29 cellular contexts compared by ENCODE assay signal in genomic region chr13:113663934-113664333, GRCh38. TPM values are rescaled to one million over a fixed set of nuclear protein-coding genes. Genes with fewer than 3 reads are reported as not detected.
A peak's percentile ranks its signal among the peaks of the same experiment; 100 is the strongest.
DNase-seq lines count a peak whose midpoint lies in the region; ATAC-seq, FAIRE-seq and TF ChIP-seq lines count a peak whose summit lies in the region.
"Had no signal": no experiment of that assay in that cellular context is flagged by ENCODE, and none has a peak within 500 bp of the region (broad histone marks: within the 10 kb centered on the region; RNA-seq: fewer than 3 reads in every experiment).

No MANE protein-coding gene starts in this region.

- no peak overlapping the region for H2AFZ ChIP-seq in HepG2 (ENCODE audit: low read length)
- H2AFZ ChIP-seq: PC-9 had no signal

- CTCF ChIA-PET in HepG2 (lab: Yijun Ruan, JAX; ENCODE audit: low intra/inter-chr PET ratio, low total read pairs), result no interaction called here

- H3K4me1 ChIP-seq in Peyer's patch (no peaks in the 10 kb centered on the region), HepG2 (ENCODE audit: insufficient read depth, low read length) (peaks cover 9% of the 10 kb centered on the region), transverse colon (peaks cover 0 to 13% (median 2%) of the 10 kb centered on the region in 4 donors)
- H3K4me1 ChIP-seq in effector memory CD4-positive, alpha-beta T cell (ENCODE audit: control insufficient read depth, insufficient read depth, low read length, poor library complexity, severe bottlenecking), result no peaks in the 10 kb centered on the region
- H3K4me1 ChIP-seq: A549, foreskin keratinocyte, left lung, right atrium auricular region, tibial artery had no signal

- no peak for ATAC-seq in activated T-cell treated with anti-CD3 and anti-CD28 coated beads, Interleukin-2, amount 50 U/mL, for 4 hours
- peak; percentile 25; the same call in 2 of the 3 replicates for ATAC-seq in HepG2
- ATAC-seq in HG02571 (IDR thresholded peaks at IDR 0.05; ENCODE audit: unreplicated experiment), result no peak
- ATAC-seq: foreskin keratinocyte, GM12878 had no signal

- no peaks in the 10 kb centered on the region for H3K79me2 ChIP-seq in HepG2 (ENCODE audit: insufficient read depth, low read length)

- H3K4me3 ChIP-seq in Peyer's patch (no peak overlapping the region), HepG2 (replicated peaks in 1 of 3; ENCODE audit: insufficient read depth in 1 of 3, low read depth in 2 of 3, low read length in 3 of 3) (no peak overlapping the region), transverse colon (no peak overlapping the region)
- no peak overlapping the region for H3K4me3 ChIP-seq in effector memory CD4-positive, alpha-beta T cell (ENCODE audit: insufficient read depth, low read depth, low read length, poor library complexity, severe bottlenecking)
- H3K4me3 ChIP-seq: A549, GM12878, left lung, ovary, PC-9, right atrium auricular region, tibial artery had no signal

- no peaks in the 10 kb centered on the region for H3K4me1 Mint-ChIP-seq in activated T-cell treated with anti-CD3 and anti-CD28 coated beads, Interleukin-2, amount 50 U/mL, for 24 hours (ENCODE audit: low read depth)
- no peaks in the 10 kb centered on the region for H3K4me1 Mint-ChIP-seq in activated T-cell treated with anti-CD3 and anti-CD28 coated beads, Interleukin-2, amount 50 U/mL, for 4 hours (ENCODE audit: low read depth)
- H3K4me1 Mint-ChIP-seq: mesothelial cell of epicardium had no signal

- no peak overlapping the region for H3K9ac ChIP-seq in HepG2 (ENCODE audit: insufficient read depth, low read depth, low read length)

- intact Hi-C loops in HepG2 (cut with micrococcal nuclease; ENCODE audit: unreplicated experiment) (no loop called here), transverse colon (cut with DNase I; ENCODE audit: low total_unique reads) (no loop called here)

- H3K27me3 ChIP-seq in Peyer's patch, result no peaks in the 10 kb centered on the region
- H3K27me3 ChIP-seq in HepG2 (ENCODE audit: control insufficient read depth in 1 of 2, insufficient read depth in 2 of 2, low read length in 2 of 2), result peaks cover 2 to 44% of the 10 kb centered on the region in 2 experiments; a peak in 3 of 5 replicates
- H3K27me3 ChIP-seq in transverse colon, result no peaks in the 10 kb centered on the region
- H3K27me3 ChIP-seq in effector memory CD4-positive, alpha-beta T cell (replicated peaks; ENCODE audit: control insufficient read depth, insufficient read depth, low read length, poor library complexity, severe bottlenecking), result no peaks in the 10 kb centered on the region
- H3K27me3 ChIP-seq: left lung, ovary, right atrium auricular region had no signal

- H3K4me2 ChIP-seq in HepG2 (ENCODE audit: low read depth, low read length), result no peak overlapping the region
- H3K4me2 ChIP-seq: A549, PC-9 had no signal

- no peak overlapping the region for H3K27ac ChIP-seq in Peyer's patch
- H3K27ac ChIP-seq in HepG2 (ENCODE audit: extremely low read length, insufficient read depth, low read length), result no peak overlapping the region
- peak overlapping the region in 1 of 4 donors; percentile 2 for H3K27ac ChIP-seq in transverse colon
- H3K27ac ChIP-seq in effector memory CD4-positive, alpha-beta T cell (ENCODE audit: insufficient read depth, low read length, poor library complexity, severe bottlenecking), result no peak overlapping the region
- H3K27ac ChIP-seq: A549, foreskin keratinocyte, left lung, ovary, PC-9, right atrium auricular region, tibial artery had no signal

- H3K9me3 ChIP-seq in Peyer's patch (no peaks in the 10 kb centered on the region), HepG2 (ENCODE audit: low read length) (no peaks in the 10 kb centered on the region), transverse colon (peaks cover 0 to 5% of the 10 kb centered on the region in 2 donors)
- H3K9me3 ChIP-seq in effector memory CD4-positive, alpha-beta T cell (ENCODE audit: control insufficient read depth, low read length), result peaks cover 4% of the 10 kb centered on the region
- H3K9me3 ChIP-seq: ovary had no signal

- peaks cover 2% of the 10 kb centered on the region for H3K27me3 Mint-ChIP-seq in activated T-cell treated with anti-CD3 and anti-CD28 coated beads, Interleukin-2, amount 50 U/mL, for 24 hours
- peaks cover 9% of the 10 kb centered on the region for H3K27me3 Mint-ChIP-seq in activated T-cell treated with anti-CD3 and anti-CD28 coated beads, Interleukin-2, amount 50 U/mL, for 4 hours (ENCODE audit: low read depth)
- H3K27me3 Mint-ChIP-seq: stimulated activated naive CD8-positive, alpha-beta T cell treated with anti-CD3 and anti-CD28 coated beads, Interleukin-15, Interleukin-2, amounts not matched to agents 100 ng/mL and 50 ng/mL, for 24 hours had no signal

- POLR2A ChIA-PET in HepG2 (lab: Yijun Ruan, JAX), result no interaction called here

- TF ChIP-seq POLR2A in Peyer's patch (IDR thresholded peaks at IDR 0.05), result no peak
- no peak for TF ChIP-seq POLR2A in HepG2 (IDR thresholded peaks at IDR 0.05; ENCODE audit: insufficient read depth in 1 of 2, low read depth in 2 of 2, low read length in 2 of 2)
- no peak for TF ChIP-seq POLR2A in transverse colon (IDR thresholded peaks at IDR 0.05)

- 34% methylated on average over 14 of the region's 15 CpGs for WGBS in HepG2 (ENCODE audit: low lambda C conversion rate)
- 47 to 50% methylated on average over 7 to 15 of the region's 15 CpGs for WGBS in transverse colon (ENCODE audit: low coverage in 1 of 2), 2 donors

- no peak overlapping the region for H3K4me3 Mint-ChIP-seq in activated T-cell treated with anti-CD3 and anti-CD28 coated beads, Interleukin-2, amount 50 U/mL, for 24 hours
- H3K4me3 Mint-ChIP-seq in activated T-cell treated with anti-CD3 and anti-CD28 coated beads, Interleukin-2, amount 50 U/mL, for 4 hours, result no peak overlapping the region
- H3K4me3 Mint-ChIP-seq: H9; mesothelial cell of epicardium; nephron; stimulated activated naive CD8-positive, alpha-beta T cell treated with anti-CD3 and anti-CD28 coated beads, Interleukin-15, Interleukin-2, amounts not matched to agents 100 ng/mL and 50 ng/mL, for 24 hours had no signal

- peak; percentile 16 for DNase-seq in activated T-cell treated with anti-CD3 and anti-CD28 coated beads, Interleukin-2, amount 50 U/mL, for 24 hours
- no peak for DNase-seq in activated T-cell treated with anti-CD3 and anti-CD28 coated beads, Interleukin-2, amount 50 U/mL, for 4 hours
- DNase-seq in Peyer's patch, result peak in 2 of 3 donors; percentile 34 to 41
- DNase-seq in HepG2 (ENCODE audit: low spot score), result no peak
- DNase-seq in transverse colon, result peak; percentile 34
- DNase-seq in effector memory CD4-positive, alpha-beta T cell, result no peak
- no peak for DNase-seq in putamen (ENCODE audit: low spot score)
- DNase-seq: activated CD4-positive, alpha-beta T cell treated with anti-CD3 and anti-CD28 coated beads for 4 hours; activated CD8-positive, alpha-beta memory T cell treated with anti-CD3 and anti-CD28 coated beads for 24 hours; effector CD8-positive, alpha-beta T cell; foreskin keratinocyte; H9; Karpas-422; NCI-H146; NCI-H524; PC-9 had no signal

- no peaks in the 10 kb centered on the region for H4K20me1 ChIP-seq in HepG2 (ENCODE audit: insufficient read depth, low read length)

- H3K36me3 Mint-ChIP-seq in activated T-cell treated with anti-CD3 and anti-CD28 coated beads, Interleukin-2, amount 50 U/mL, for 24 hours (ENCODE audit: low read depth), result no peaks in the 10 kb centered on the region
- H3K36me3 Mint-ChIP-seq in activated T-cell treated with anti-CD3 and anti-CD28 coated beads, Interleukin-2, amount 50 U/mL, for 4 hours (ENCODE audit: insufficient read depth), result no peaks in the 10 kb centered on the region
- H3K36me3 Mint-ChIP-seq: mesothelial cell of epicardium had no signal

- no TSS peak for BruUV-seq in HepG2 (replicated peaks; lab: Mats Ljungman, UMichigan)

- TF ChIP-seq EP300 in HepG2 (IDR thresholded peaks at IDR 0.05; ENCODE audit: low read depth in 2 of 2, low read length in 2 of 2) (no peak), HepG2 (CRISPR knock-in tag; IDR thresholded peaks at IDR 0.05; ENCODE audit: borderline replicate concordance) (no peak), transverse colon (IDR thresholded peaks at IDR 0.05; ENCODE audit: low read depth) (no peak)

- FAIRE-seq in HepG2 (lab: Jason Lieb, UNC), result no peak
- FAIRE-seq: A549, GM12878 had no signal

- no peak for TF ChIP-seq CTCF in Peyer's patch (IDR thresholded peaks at IDR 0.05)
- TF ChIP-seq CTCF in HepG2 (CRISPR knock-in tag; IDR thresholded peaks at IDR 0.05), result no peak
- TF ChIP-seq CTCF in transverse colon (IDR thresholded peaks at IDR 0.05), result no peak

- TF ChIP-seq RAD21 in HepG2 (CRISPR knock-in tag; IDR thresholded peaks at IDR 0.05), result no peak

- in situ Hi-C loops in HepG2 (cut with HindIII; ENCODE audit: extremely low pct_ligation_motif_present, low pct_unique_long_range_greater_than_20kb) (no loop called here), transverse colon (cut with MboI; ENCODE audit: low pct_ligation_motif_present in 1 of 4, low pct_unique_long_range_greater_than_20kb in 1 of 4, low sequenced_read_pairs in 3 of 4) (no loop called here)

- peaks cover 18% of the 10 kb centered on the region for H3K9me3 Mint-ChIP-seq in activated T-cell treated with anti-CD3 and anti-CD28 coated beads, Interleukin-2, amount 50 U/mL, for 24 hours
- H3K9me3 Mint-ChIP-seq in activated T-cell treated with anti-CD3 and anti-CD28 coated beads, Interleukin-2, amount 50 U/mL, for 4 hours, result peaks cover 18% of the 10 kb centered on the region

- H3K36me3 ChIP-seq in Peyer's patch (no peaks in the 10 kb centered on the region), HepG2 (replicated peaks in 1 of 2; ENCODE audit: control insufficient read depth in 1 of 2, insufficient read depth in 2 of 2, low read length in 2 of 2) (no peaks in the 10 kb centered on the region), transverse colon (no peaks in the 10 kb centered on the region)
- no peaks in the 10 kb centered on the region for H3K36me3 ChIP-seq in effector memory CD4-positive, alpha-beta T cell (ENCODE audit: control insufficient read depth, insufficient read depth, low read length)
- H3K36me3 ChIP-seq: left lung, ovary, right atrium auricular region, tibial artery had no signal

- H3K27ac Mint-ChIP-seq in activated T-cell treated with anti-CD3 and anti-CD28 coated beads, Interleukin-2, amount 50 U/mL, for 24 hours, result no peak overlapping the region
- H3K27ac Mint-ChIP-seq: mesothelial cell of epicardium; nephron; stimulated activated naive CD8-positive, alpha-beta T cell treated with anti-CD3 and anti-CD28 coated beads, Interleukin-15, Interleukin-2, amounts not matched to agents 100 ng/mL and 50 ng/mL, for 24 hours had no signal

RNA-seq across cellular contexts. Expression of gene GRK1, which starts 3.1 kb away (rescaled TPM):
- under 1 TPM in 1 of 3 donors, not detected in 2; 0.05 TPM for total RNA-seq in activated T-cell treated with anti-CD3 and anti-CD28 coated beads, Interleukin-2, amount 50 U/mL, for 4 hours
- total RNA-seq in Peyer's patch (1 to 10 TPM in 1 of 4 donors, under 1 TPM in 1, not detected in 2; 0.88 to 1.7 TPM), HepG2 (2016; rRNA removed; fragmentation: Illumina TruSeq; extraction: Trizol) (0.07 TPM in 1 of 2 replicates, not detected in the other), transverse colon (not detected)
- 0.09 and 0.20 TPM in 2 replicates for total RNA-seq in HepG2 (2016; cell fraction: cytosol; rRNA removed; fragmentation: Illumina TruSeq; extraction: Trizol; ENCODE audit: low read depth)
- total RNA-seq in HepG2 (2016; cell fraction: insoluble cytoplasmic fraction; rRNA removed; fragmentation: Illumina TruSeq; extraction: Trizol), result not detected in 2 replicates
- total RNA-seq in HepG2 (2016; cell fraction: membrane; rRNA removed; fragmentation: Illumina TruSeq; extraction: Trizol), result 0.06 TPM in 1 of 2 replicates, not detected in the other
- total RNA-seq in HepG2 (2016; cell fraction: nucleus; rRNA removed; fragmentation: Illumina TruSeq; extraction: Trizol), result 0.16 and 0.19 TPM in 2 replicates
- 0.03 and 0.12 TPM in 2 replicates for polyA plus RNA-seq in HepG2 (2011; rRNA removed)
- 0.04 and 0.06 TPM in 2 replicates for polyA plus RNA-seq in HepG2 (2011; cell fraction: cytosol; rRNA removed)
- polyA plus RNA-seq in HepG2 (2011; cell fraction: nucleus; rRNA removed), result 0.21 and 0.24 TPM in 2 replicates
- polyA plus RNA-seq in HepG2 (2012), result not detected in 2 replicates
- polyA plus RNA-seq in HepG2 (2016; cell fraction: cytosol; fragmentation: Illumina TruSeq; extraction: Trizol; ENCODE audit: low read depth), result 0.03 TPM in 2 replicates
- not detected in 2 replicates for polyA plus RNA-seq in HepG2 (2016; cell fraction: insoluble cytoplasmic fraction; fragmentation: Illumina TruSeq; extraction: Trizol; ENCODE audit: low read depth)
- not detected in 2 replicates for polyA plus RNA-seq in HepG2 (2016; cell fraction: membrane; fragmentation: Illumina TruSeq; extraction: Trizol; ENCODE audit: low read depth)
- 0.13 TPM in 1 of 2 replicates, not detected in the other for polyA plus RNA-seq in HepG2 (2016; cell fraction: nucleus; fragmentation: Illumina TruSeq; extraction: Trizol; ENCODE audit: insufficient read depth, low read depth)
- 0.06 TPM in 1 of 2 replicates, not detected in the other for polyA minus RNA-seq in HepG2 (2011; rRNA and poly(A)+ RNA removed; ENCODE audit: low replicate concordance)
- not detected in 2 replicates for polyA minus RNA-seq in HepG2 (2011; cell fraction: cytosol; rRNA and poly(A)+ RNA removed)
- 0.12 and 0.13 TPM in 2 replicates for polyA minus RNA-seq in HepG2 (2011; cell fraction: nucleus; rRNA and poly(A)+ RNA removed)
- total RNA-seq: foreskin keratinocyte, PC-9, right atrium auricular region had no signal
- polyA plus RNA-seq: A549, esophagus, foreskin keratinocyte had no signal

RNA-seq across cellular contexts. Expression of gene ATP4B, which starts 5.9 kb away (rescaled TPM):
- not detected for total RNA-seq in activated T-cell treated with anti-CD3 and anti-CD28 coated beads, Interleukin-2, amount 50 U/mL, for 4 hours
- not detected for total RNA-seq in Peyer's patch
- not detected in 2 replicates for total RNA-seq in HepG2 (2016; rRNA removed; fragmentation: Illumina TruSeq; extraction: Trizol)
- total RNA-seq in HepG2 (2016; cell fraction: cytosol; rRNA removed; fragmentation: Illumina TruSeq; extraction: Trizol; ENCODE audit: low read depth), result not detected in 2 replicates
- not detected in 2 replicates for total RNA-seq in HepG2 (2016; cell fraction: insoluble cytoplasmic fraction; rRNA removed; fragmentation: Illumina TruSeq; extraction: Trizol)
- not detected in 2 replicates for total RNA-seq in HepG2 (2016; cell fraction: membrane; rRNA removed; fragmentation: Illumina TruSeq; extraction: Trizol)
- total RNA-seq in HepG2 (2016; cell fraction: nucleus; rRNA removed; fragmentation: Illumina TruSeq; extraction: Trizol), result not detected in 2 replicates
- not detected in 2 replicates for polyA plus RNA-seq in HepG2 (2011; rRNA removed)
- not detected in 2 replicates for polyA plus RNA-seq in HepG2 (2011; cell fraction: cytosol; rRNA removed)
- polyA plus RNA-seq in HepG2 (2011; cell fraction: nucleus; rRNA removed), result not detected in 2 replicates
- polyA plus RNA-seq in HepG2 (2012), result not detected in 2 replicates
- not detected in 2 replicates for polyA plus RNA-seq in HepG2 (2016; cell fraction: cytosol; fragmentation: Illumina TruSeq; extraction: Trizol; ENCODE audit: low read depth)
- not detected in 2 replicates for polyA plus RNA-seq in HepG2 (2016; cell fraction: insoluble cytoplasmic fraction; fragmentation: Illumina TruSeq; extraction: Trizol; ENCODE audit: low read depth)
- polyA plus RNA-seq in HepG2 (2016; cell fraction: membrane; fragmentation: Illumina TruSeq; extraction: Trizol; ENCODE audit: low read depth), result not detected in 2 replicates
- not detected in 2 replicates for polyA plus RNA-seq in HepG2 (2016; cell fraction: nucleus; fragmentation: Illumina TruSeq; extraction: Trizol; ENCODE audit: insufficient read depth, low read depth)
- not detected in 2 replicates for polyA minus RNA-seq in HepG2 (2011; rRNA and poly(A)+ RNA removed; ENCODE audit: low replicate concordance)
- not detected in 2 replicates for polyA minus RNA-seq in HepG2 (2011; cell fraction: cytosol; rRNA and poly(A)+ RNA removed)
- not detected in 2 replicates for polyA minus RNA-seq in HepG2 (2011; cell fraction: nucleus; rRNA and poly(A)+ RNA removed)
- total RNA-seq in transverse colon, result not detected
- total RNA-seq: cerebellum, foreskin keratinocyte, GM12878, H9, left lung, mesothelial cell of epicardium, PC-9, right atrium auricular region had no signal
- polyA plus RNA-seq: A549, BJ, foreskin keratinocyte, ovary had no signal

Comparison
In these comparisons a context has a peak if more than half of its experiments do, and no peak if none do; other contexts are left out.
1. DNase-seq: peak in activated T-cell treated with anti-CD3 and anti-CD28 coated beads, Interleukin-2, amount 50 U/mL, for 24 hours (single experiment), Peyer's patch (2 of 3) and transverse colon (single experiment); none in activated T-cell treated with anti-CD3 and anti-CD28 coated beads, Interleukin-2, amount 50 U/mL, for 4 hours (single experiment), HepG2 (single experiment), effector memory CD4-positive, alpha-beta T cell (0 of 3) and putamen (single experiment).